Comparison of ENCODE assay signal across 12 cellular contexts in genomic region chr14:33165144-33165925, GRCh38.
DNase-seq lines count a peak whose midpoint lies in the region; ATAC-seq, FAIRE-seq and TF ChIP-seq lines count a peak whose summit lies in the region.
"Had no signal": no experiment of that assay in that cellular context is flagged by ENCODE, and none has a peak within 500 bp of the region (broad histone marks: within the 10 kb centered on the region; RNA-seq: fewer than 3 reads in every experiment).

No MANE protein-coding gene starts in this region.

- TF ChIP-seq POLR2A in HepG2 (IDR thresholded peaks at IDR 0.05; ENCODE audit: insufficient read depth in 1 of 2, low read depth in 2 of 2, low read length in 2 of 2) (no peak), right lobe of liver (IDR thresholded peaks at IDR 0.05) (no peak)

- no peaks in the 10 kb centered on the region for H3K36me3 ChIP-seq in HepG2 (replicated peaks in 1 of 2; ENCODE audit: control insufficient read depth in 1 of 2, insufficient read depth in 2 of 2, low read length in 2 of 2)
- H3K36me3 ChIP-seq in right lobe of liver, result no peaks in the 10 kb centered on the region
- no peaks in the 10 kb centered on the region for H3K36me3 ChIP-seq in astrocyte (ENCODE audit: insufficient read depth, low read length)

- TF ChIP-seq EP300 in HepG2 (IDR thresholded peaks at IDR 0.05; ENCODE audit: low read depth in 2 of 2, low read length in 2 of 2) (no peak), HepG2 (CRISPR knock-in tag; IDR thresholded peaks at IDR 0.05; ENCODE audit: borderline replicate concordance) (no peak)

- H4K20me1 ChIP-seq in HepG2 (ENCODE audit: insufficient read depth, low read length) (no peaks in the 10 kb centered on the region), astrocyte (ENCODE audit: insufficient read depth, low read length) (no peaks in the 10 kb centered on the region)

- no TSS peak for BruUV-seq in HepG2 (replicated peaks; lab: Mats Ljungman, UMichigan)

- H3K4me1 Mint-ChIP-seq in astrocyte (ENCODE audit: low read depth, unreplicated experiment) (no peaks in the 10 kb centered on the region), type B pancreatic cell (ENCODE audit: unreplicated experiment) (peaks cover 6% of the 10 kb centered on the region)
- H3K4me1 Mint-ChIP-seq: naive B cell had no signal

- ATAC-seq in HepG2 (peak; percentile 35; the same call in 1 of the 3 replicates), right lobe of liver (no peak)

- H3K27me3 ChIP-seq in HepG2 (ENCODE audit: control insufficient read depth in 1 of 2, insufficient read depth in 2 of 2, low read length in 2 of 2) (no peaks in the 10 kb centered on the region), right lobe of liver (no peaks in the 10 kb centered on the region), astrocyte (ENCODE audit: insufficient read depth, low read length) (no peaks in the 10 kb centered on the region)

- H3K36me3 Mint-ChIP-seq in astrocyte (ENCODE audit: low read depth, unreplicated experiment) (no peaks in the 10 kb centered on the region), type B pancreatic cell (no peaks in the 10 kb centered on the region)
- H3K36me3 Mint-ChIP-seq: activated naive CD8-positive, alpha-beta T cell; naive B cell had no signal

- no peaks in the 10 kb centered on the region for H3K4me1 ChIP-seq in HepG2 (ENCODE audit: insufficient read depth, low read length)
- H3K4me1 ChIP-seq in right lobe of liver, result no peaks in the 10 kb centered on the region
- H3K4me1 ChIP-seq in astrocyte (ENCODE audit: insufficient read depth, low read length), result no peaks in the 10 kb centered on the region

- no peaks in the 10 kb centered on the region for H3K9me3 Mint-ChIP-seq in astrocyte (ENCODE audit: unreplicated experiment)
- no peaks in the 10 kb centered on the region for H3K9me3 Mint-ChIP-seq in type B pancreatic cell

- in situ Hi-C loops in HepG2 (cut with HindIII; ENCODE audit: extremely low pct_ligation_motif_present, low pct_unique_long_range_greater_than_20kb), result no loop called here

- H3K27me3 Mint-ChIP-seq in astrocyte (ENCODE audit: low read depth, unreplicated experiment), result no peaks in the 10 kb centered on the region
- H3K27me3 Mint-ChIP-seq in type B pancreatic cell, result no peaks in the 10 kb centered on the region
- H3K27me3 Mint-ChIP-seq: activated naive CD8-positive, alpha-beta T cell; naive B cell had no signal

- 4% methylated on average over 8 of the region's 8 CpGs for WGBS in HepG2 (ENCODE audit: low lambda C conversion rate)
- WGBS in right lobe of liver (ENCODE audit: insufficient coverage, low coverage, low lambda C conversion rate, missing lambda C conversion rate), result 53% methylated on average over 7 of the region's 8 CpGs

- TF ChIP-seq RAD21 in HepG2 (CRISPR knock-in tag; IDR thresholded peaks at IDR 0.05), result no peak

- no peaks in the 10 kb centered on the region for H3K79me2 ChIP-seq in HepG2 (ENCODE audit: insufficient read depth, low read length)
- H3K79me2 ChIP-seq in astrocyte (ENCODE audit: insufficient read depth, low read length), result no peaks in the 10 kb centered on the region

- H3K27ac ChIP-seq in HepG2 (ENCODE audit: extremely low read length, insufficient read depth, low read length) (no peak overlapping the region), right lobe of liver (no peak overlapping the region), astrocyte (ENCODE audit: low read depth, low read length) (no peak overlapping the region)

- no peak for FAIRE-seq in HepG2 (lab: Jason Lieb, UNC)
- no peak for FAIRE-seq in astrocyte (lab: Jason Lieb, UNC)
- FAIRE-seq: endometrium had no signal

- CTCF ChIA-PET in HepG2 (lab: Yijun Ruan, JAX; ENCODE audit: low intra/inter-chr PET ratio, low total read pairs), result no interaction called here

- H3K4me3 ChIP-seq in HepG2 (replicated peaks in 1 of 3; ENCODE audit: insufficient read depth in 1 of 3, low read depth in 2 of 3, low read length in 3 of 3) (no peak overlapping the region), right lobe of liver (no peak overlapping the region), astrocyte (ENCODE audit: insufficient read depth, low read depth, low read length) (no peak overlapping the region)

- POLR2A ChIA-PET in HepG2 (lab: Yijun Ruan, JAX), result no interaction called here

- TF ChIP-seq CTCF in HepG2 (CRISPR knock-in tag; IDR thresholded peaks at IDR 0.05) (no peak), right lobe of liver (IDR thresholded peaks at IDR 0.05) (no peak), astrocyte (IDR thresholded peaks at IDR 0.05; ENCODE audit: insufficient read depth, low read depth, low read length) (no peak), type B pancreatic cell (conservative IDR thresholded peaks at IDR 0.05) (no peak)

- H3K27ac Mint-ChIP-seq in astrocyte (ENCODE audit: unreplicated experiment) (no peak overlapping the region), type B pancreatic cell (no peak overlapping the region)
- H3K27ac Mint-ChIP-seq: activated naive CD8-positive, alpha-beta T cell; naive B cell had no signal

- H2AFZ ChIP-seq in HepG2 (ENCODE audit: low read length) (no peak overlapping the region), astrocyte (ENCODE audit: low read depth, low read length) (no peak overlapping the region)

- DNase-seq in HepG2 (ENCODE audit: low spot score) (no peak), right lobe of liver (no peak), astrocyte (ENCODE audit: low read depth) (peak; percentile 31), inferior parietal cortex (ENCODE audit: extremely low spot score) (peak; percentile 32), type B pancreatic cell (ENCODE audit: extremely low spot score, unreplicated experiment) (no peak), NCI-H1436 treated with DMSO at 0.1 percent for 48 hours (lab: John Stamatoyannopoulos, UW) (no peak), LoVo (ENCODE audit: low spot score) (no peak)
- no peak for DNase-seq in activated CD4-positive, CD25-positive, alpha-beta regulatory T cell treated with anti-CD3 and anti-CD28 coated beads, Interleukin-2, amount 50 U/mL, for 72 hours
- DNase-seq: GF-D8, naive B cell had no signal

- peaks cover 7% of the 10 kb centered on the region for H3K9me3 ChIP-seq in HepG2 (ENCODE audit: low read length)
- H3K9me3 ChIP-seq in right lobe of liver, result no peaks in the 10 kb centered on the region
- H3K9me3 ChIP-seq in astrocyte (ENCODE audit: insufficient read depth, low read depth, low read length), result no peaks in the 10 kb centered on the region

- no peak overlapping the region for H3K4me3 Mint-ChIP-seq in astrocyte (ENCODE audit: unreplicated experiment)
- H3K4me3 Mint-ChIP-seq in type B pancreatic cell, result no peak overlapping the region
- H3K4me3 Mint-ChIP-seq: activated naive CD8-positive, alpha-beta T cell; naive B cell had no signal

- no peak overlapping the region for H3K4me2 ChIP-seq in HepG2 (ENCODE audit: low read depth, low read length)
- no peak overlapping the region for H3K4me2 ChIP-seq in astrocyte (ENCODE audit: low read length)

- no peak overlapping the region for H3K9ac ChIP-seq in HepG2 (ENCODE audit: insufficient read depth, low read depth, low read length)
- H3K9ac ChIP-seq in astrocyte (ENCODE audit: low read length), result no peak overlapping the region

- intact Hi-C loops in HepG2 (cut with micrococcal nuclease; ENCODE audit: unreplicated experiment), result no loop called here
- intact Hi-C loops in right lobe of liver (cut with DNase I), result no loop called here

TF ChIP-seq in HepG2, 621 proteins besides CTCF, POLR2A, EP300 and RAD21 (continues in another document):
- no peak for TF ChIP-seq ZNF660 (CRISPR knock-in tag; IDR thresholded peaks at IDR 0.05; ENCODE audit: borderline replicate concordance, low read depth)
- no peak for TF ChIP-seq HMGA1 (CRISPR knock-in tag; conservative IDR thresholded peaks at IDR 0.05)
- no peak for TF ChIP-seq ZSCAN9 (CRISPR knock-in tag; IDR thresholded peaks at IDR 0.05; ENCODE audit: borderline replicate concordance)
- no peak for TF ChIP-seq ZNF703 (CRISPR knock-in tag; IDR thresholded peaks at IDR 0.05; ENCODE audit: borderline replicate concordance)
- TF ChIP-seq CAMTA2 (CRISPR knock-in tag; IDR thresholded peaks at IDR 0.05; ENCODE audit: borderline replicate concordance), result no peak
- TF ChIP-seq PTBP1 (IDR thresholded peaks at IDR 0.05; ENCODE audit: low read depth, low read length, poor library complexity, severe bottlenecking), result no peak
- TF ChIP-seq HDAC6 (IDR thresholded peaks at IDR 0.05; ENCODE audit: low read depth, low read length), result no peak
- no peak for TF ChIP-seq RFX1 (IDR thresholded peaks at IDR 0.05)
- TF ChIP-seq RELA (CRISPR knock-in tag; IDR thresholded peaks at IDR 0.05), result no peak
- TF ChIP-seq NCOA1 (CRISPR knock-in tag; IDR thresholded peaks at IDR 0.05), result no peak
- TF ChIP-seq, protein P1, sequence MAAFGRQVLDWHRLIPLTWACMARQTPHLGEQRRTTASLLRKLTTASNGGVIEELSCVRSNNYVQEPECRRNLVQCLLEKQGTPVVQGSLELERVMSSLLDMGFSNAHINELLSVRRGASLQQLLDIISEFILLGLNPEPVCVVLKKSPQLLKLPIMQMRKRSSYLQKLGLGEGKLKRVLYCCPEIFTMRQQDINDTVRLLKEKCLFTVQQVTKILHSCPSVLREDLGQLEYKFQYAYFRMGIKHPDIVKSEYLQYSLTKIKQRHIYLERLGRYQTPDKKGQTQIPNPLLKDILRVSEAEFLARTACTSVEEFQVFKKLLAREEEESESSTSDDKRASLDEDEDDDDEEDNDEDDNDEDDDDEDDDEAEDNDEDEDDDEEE (CRISPR knock-in tag; IDR thresholded peaks at IDR 0.05), result no peak
- no peak for TF ChIP-seq PCBP1 (IDR thresholded peaks at IDR 0.05; ENCODE audit: borderline replicate concordance, low read depth, low read length)
- no peak for TF ChIP-seq ZNF367 (CRISPR knock-in tag; IDR thresholded peaks at IDR 0.05; ENCODE audit: borderline replicate concordance)

Comparison
In these comparisons a context has a peak if more than half of its experiments do, and no peak if none do; other contexts are left out.
1. DNase-seq: peak in astrocyte (single experiment) and inferior parietal cortex (single experiment); none in HepG2 (single experiment), right lobe of liver (0 of 3), type B pancreatic cell (single experiment), NCI-H1436 treated with DMSO at 0.1 percent for 48 hours (single experiment), activated CD4-positive, CD25-positive, alpha-beta regulatory T cell treated with anti-CD3 and anti-CD28 coated beads, Interleukin-2, amount 50 U/mL, for 72 hours (single experiment) and LoVo (single experiment).